ENCODE assay signal across 21 cellular contexts in the genomic region with DNA sequence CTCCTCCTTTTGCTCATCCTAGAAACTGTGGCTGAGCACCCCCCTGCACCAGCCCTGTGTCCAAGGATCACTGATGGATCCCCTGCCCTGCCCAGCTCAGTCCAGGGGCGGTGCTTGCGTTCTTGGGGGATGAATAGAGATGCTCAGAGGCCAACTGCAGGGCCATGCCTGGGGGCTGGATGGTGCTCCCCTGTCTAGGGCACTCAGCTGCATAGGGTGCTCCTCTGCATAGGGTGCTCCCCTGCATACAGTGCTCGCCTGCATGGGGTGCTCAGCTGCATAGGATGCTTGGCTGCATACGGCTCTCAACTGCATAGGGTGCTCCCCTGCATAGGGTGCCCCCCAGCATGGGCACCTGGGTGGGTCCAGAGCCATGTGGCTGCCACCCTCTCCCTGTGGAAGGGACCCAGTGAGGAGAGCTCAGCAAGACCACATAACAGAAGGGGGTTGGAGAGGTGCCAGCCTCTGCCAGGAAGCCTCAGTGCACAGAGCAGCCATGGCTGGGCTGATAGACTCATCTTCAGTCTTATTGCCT.
DNase-seq lines count a peak whose midpoint lies in the region; ATAC-seq, FAIRE-seq and TF ChIP-seq lines count a peak whose summit lies in the region.
"Had no signal": no experiment of that assay in that cellular context is flagged by ENCODE, and none has a peak within 500 bp of the region (broad histone marks: within the 10 kb centered on the region; RNA-seq: fewer than 3 reads in every experiment).

No MANE protein-coding gene starts in this region.

- H3K9me3 ChIP-seq in K562 (replicated peaks; ENCODE audit: control insufficient read depth, insufficient read depth, low read depth, low read length) (no peaks in the 10 kb centered on the region; the same call in 1 of the 2 replicates), lung (ENCODE audit: control insufficient read depth in 2 of 2, insufficient read depth in 1 of 2, low read length in 1 of 2) (peaks cover 0 to 9% of the 10 kb centered on the region in 2 donors)

- CTCF ChIA-PET in K562 (lab: Yijun Ruan, JAX; ENCODE audit: low intra/inter-chr PET ratio): no interaction called here

- H3K27me3 ChIP-seq in K562 (ENCODE audit: control insufficient read depth in 2 of 2, insufficient read depth in 2 of 2, low read length in 2 of 2): peaks cover 9 to 59% of the 10 kb centered on the region in 2 experiments; a peak in 4 of 5 replicates
- H3K27me3 ChIP-seq in lung (ENCODE audit: control insufficient read depth, insufficient read depth): no peaks in the 10 kb centered on the region
- H3K27me3 ChIP-seq in brain microvascular endothelial cell (replicated peaks): no peaks in the 10 kb centered on the region

- in situ Hi-C loops in K562 (cut with MboI) (no loop called here), brain microvascular endothelial cell (cut with HindIII; ENCODE audit: low pct_ligation_motif_present, low sequenced_read_pairs) (no loop called here)

- POLR2A ChIA-PET in K562 (lab: Yijun Ruan, JAX): interaction anchor here (0.9 kb wide), 1 partner anchor 9 kb away, joined by 3 read pairs; no protein-coding TSS in a partner anchor

- no peak overlapping the region for H2AFZ ChIP-seq in K562 (ENCODE audit: low read depth, low read length)

- H3K4me1 ChIP-seq in K562 (replicated peaks in 1 of 2; ENCODE audit: control insufficient read depth in 2 of 2, insufficient read depth in 2 of 2, low read length in 2 of 2): peaks cover 0 to 18% of the 10 kb centered on the region in 2 experiments; a peak in 2 of 5 replicates
- peaks cover 0 to 9% of the 10 kb centered on the region in 2 donors for H3K4me1 ChIP-seq in lung (ENCODE audit: control insufficient read depth in 2 of 2, insufficient read depth in 2 of 2, low read length in 2 of 2)

- no TSS peak for BruUV-seq in K562 (replicated peaks; lab: Mats Ljungman, UMichigan)

- ATAC-seq in K562 (no peak), lung (ENCODE audit: insufficient read depth, low FRiP score) (no peak)
- ATAC-seq: CD8-positive, alpha-beta T cell had no signal

- no peak for TF ChIP-seq EP300 in K562 (IDR thresholded peaks at IDR 0.05; ENCODE audit: low read length)

- no peaks in the 10 kb centered on the region for H3K79me2 ChIP-seq in K562 (ENCODE audit: control insufficient read depth, insufficient read depth, low read length)

- TF ChIP-seq CTCF in K562 (IDR thresholded peaks at IDR 0.05 in 2 of 3, conservative IDR thresholded peaks at IDR 0.05 in 1 of 3; ENCODE audit: insufficient read depth in 2 of 3, low read depth in 1 of 3, low read length in 3 of 3): no peak
- no peak for TF ChIP-seq CTCF in lung (IDR thresholded peaks at IDR 0.05; ENCODE audit: control extremely low read depth, extremely low read depth)
- no peak for TF ChIP-seq CTCF in brain microvascular endothelial cell (IDR thresholded peaks at IDR 0.05; ENCODE audit: low read depth, low read length, missing control alignments)

- peak; percentile 29 for DNase-seq in activated CD8-positive, alpha-beta memory T cell treated with anti-CD3 and anti-CD28 coated beads, Interleukin-2, amount 50 U/mL, for 48 hours
- no peak for DNase-seq in activated CD8-positive, alpha-beta memory T cell treated with anti-CD3 and anti-CD28 coated beads for 24 hours
- DNase-seq in Jurkat, Clone E6-1 (ENCODE audit: low read depth, low spot score): peak; percentile 5
- DNase-seq in K562 (ENCODE audit: extremely low read depth in 1 of 4, low spot score in 3 of 4) (no peak), lung (ENCODE audit: low spot score) (peak; percentile 24), amniotic stem cell (lab: John Stamatoyannopoulos, UW) (no peak), brain microvascular endothelial cell (no peak)
- no peak for DNase-seq in stimulated activated naive CD4-positive, alpha-beta T cell treated with Interleukin-2 at 50 U/mL for 16 hours (lab: John Stamatoyannopoulos, UW)
- DNase-seq: ACHN, C1 segment of cervical spinal cord, COR-L47, DMS153, DMS79 treated with DMSO at 0.1 percent for 48 hours, EL, GOT3, H9 had no signal

- no peak for TF ChIP-seq RAD21 in K562 (CRISPR knock-in tag; conservative IDR thresholded peaks at IDR 0.05 in 1 of 2, IDR thresholded peaks at IDR 0.05 in 1 of 2)

- H3K9ac ChIP-seq in K562 (ENCODE audit: insufficient read depth in 1 of 2, low read depth in 2 of 2, low read length in 2 of 2): no peak overlapping the region

- 6% methylated on average over 4 of the region's 4 CpGs for WGBS in K562 (ENCODE audit: insufficient coverage, low coverage, missing lambda C conversion rate)
- 74 to 82% methylated on average over 4 of the region's 4 CpGs for WGBS in lung, 2 donors

- no peak overlapping the region for H3K27ac ChIP-seq in K562 (ENCODE audit: extremely low read depth, low read depth, low read length)
- no peak overlapping the region for H3K27ac ChIP-seq in lung (ENCODE audit: low read depth in 1 of 2, low read length in 1 of 2)
- H3K27ac ChIP-seq in brain microvascular endothelial cell: no peak overlapping the region

- H3K36me3 ChIP-seq in K562 (ENCODE audit: control insufficient read depth, insufficient read depth, low read length) (no peaks in the 10 kb centered on the region), lung (ENCODE audit: control insufficient read depth in 2 of 2, insufficient read depth in 2 of 2, low read length in 2 of 2) (no peaks in the 10 kb centered on the region), brain microvascular endothelial cell (replicated peaks) (no peaks in the 10 kb centered on the region)

- no peak overlapping the region for H3K4me3 ChIP-seq in Jurkat, Clone E6-1 (ENCODE audit: low read length)
- no peak overlapping the region for H3K4me3 ChIP-seq in K562
- H3K4me3 ChIP-seq in lung: no peak overlapping the region
- H3K4me3 ChIP-seq in brain microvascular endothelial cell (ENCODE audit: low read depth, low read length): no peak overlapping the region

- FAIRE-seq in K562 (lab: Jason Lieb, UNC): no peak
- FAIRE-seq: D721Med, G401.6, GM12891, HTR-8/SVneo had no signal

- intact Hi-C loops in K562 (cut with micrococcal nuclease): no loop called here

- TF ChIP-seq POLR2A in K562 (conservative IDR thresholded peaks at IDR 0.05): no peak

- H3K4me2 ChIP-seq in K562 (ENCODE audit: insufficient read depth, low read length): no peak overlapping the region

- no peaks in the 10 kb centered on the region; the same call in 1 of the 2 replicates for H4K20me1 ChIP-seq in K562 (replicated peaks; ENCODE audit: control insufficient read depth, insufficient read depth, low read length)

- peaks cover 6% of the 10 kb centered on the region for H3K9me1 ChIP-seq in K562 (ENCODE audit: control insufficient read depth, insufficient read depth, low read length)

TF ChIP-seq in K562, 482 proteins besides CTCF, POLR2A, EP300 and RAD21:
- peak; percentile 70 for TF ChIP-seq ZNF263 (CRISPR knock-in tag; IDR thresholded peaks at IDR 0.05; ENCODE audit: borderline replicate concordance)
- TF ChIP-seq, protein P1, sequence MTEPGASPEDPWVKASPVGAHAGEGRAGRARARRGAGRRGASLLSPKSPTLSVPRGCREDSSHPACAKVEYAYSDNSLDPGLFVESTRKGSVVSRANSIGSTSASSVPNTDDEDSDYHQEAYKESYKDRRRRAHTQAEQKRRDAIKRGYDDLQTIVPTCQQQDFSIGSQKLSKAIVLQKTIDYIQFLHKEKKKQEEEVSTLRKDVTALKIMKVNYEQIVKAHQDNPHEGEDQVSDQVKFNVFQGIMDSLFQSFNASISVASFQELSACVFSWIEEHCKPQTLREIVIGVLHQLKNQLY (CRISPR knock-in tag; conservative IDR thresholded peaks at IDR 0.05): no peak

Comparison
In these comparisons a context has a peak if more than half of its experiments do, and no peak if none do; other contexts are left out.
1. DNase-seq: peak in activated CD8-positive, alpha-beta memory T cell treated with anti-CD3 and anti-CD28 coated beads, Interleukin-2, amount 50 U/mL, for 48 hours (single experiment), Jurkat, Clone E6-1 (single experiment) and lung (single experiment); none in activated CD8-positive, alpha-beta memory T cell treated with anti-CD3 and anti-CD28 coated beads for 24 hours (single experiment), K562 (0 of 4), amniotic stem cell (single experiment), stimulated activated naive CD4-positive, alpha-beta T cell treated with Interleukin-2 at 50 U/mL for 16 hours (single experiment) and brain microvascular endothelial cell (single experiment).